In the genomic region with DNA sequence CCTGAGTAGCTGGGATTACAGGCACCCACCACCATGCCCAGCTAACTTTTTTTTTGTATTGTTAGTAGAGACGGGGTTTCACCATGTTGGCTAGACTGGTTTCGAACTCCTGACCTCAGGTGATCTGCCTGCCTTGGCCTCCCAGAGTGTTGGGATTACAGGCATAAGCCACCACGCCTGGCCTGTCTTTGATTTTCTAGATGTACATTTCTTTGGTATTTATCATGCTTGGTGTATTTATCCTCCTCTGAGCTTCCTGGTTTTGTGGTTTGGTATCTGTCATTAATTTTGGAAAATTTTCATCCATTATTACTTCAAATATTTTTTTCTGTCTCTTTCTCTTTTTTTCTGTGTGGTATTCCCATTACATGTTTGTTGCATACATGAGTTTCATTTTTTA, we compare ENCODE assay signal across 7 cellular contexts.
DNase-seq lines count a peak whose midpoint lies in the region; ATAC-seq lines count a peak whose summit lies in the region.
"Not testable (repeated sequence)": the region's sequence is repeated elsewhere in the genome, so short reads cannot be mapped to it uniquely, and the experiment has no call there.

No MANE protein-coding gene starts in this region.

- H3K4me1 ChIP-seq in CD4-positive, CD25-positive, alpha-beta regulatory T cell (ENCODE audit: control insufficient read depth, insufficient read depth, low read length, poor library complexity, severe bottlenecking); esophagus (ENCODE audit: control insufficient read depth in 2 of 2, insufficient read depth in 2 of 2, low read length in 1 of 2): not testable (repeated sequence)

- not testable (repeated sequence) for H3K9me3 Mint-ChIP-seq in CD4-positive, CD25-positive, alpha-beta regulatory T cell
- H3K9me3 Mint-ChIP-seq in activated CD4-positive, alpha-beta T cell treated with anti-CD3 and anti-CD28 coated beads for 36 hours (ENCODE audit: low read depth), result peaks cover 11% of the 10 kb centered on the region
- peaks cover 15% of the 10 kb centered on the region for H3K9me3 Mint-ChIP-seq in activated T-helper 2 cell treated with anti-CD3 and anti-CD28 coated beads, Interferon-gamma antibody, Interleukin-2, Interleukin-4, amounts not matched to agents 10 μg/mL and 5 μg/mL and 100 μg/mL, durations not matched to agents 14 hours and 24 hours and 36 hours

- H3K27ac ChIP-seq in CD4-positive, CD25-positive, alpha-beta regulatory T cell (ENCODE audit: insufficient read depth, low read length, poor library complexity, severe bottlenecking), result peak overlapping the region; percentile 71
- peak overlapping the region; percentile 49 to 54 for H3K27ac ChIP-seq in esophagus (ENCODE audit: low read depth in 2 of 2, low read length in 1 of 2)

- not testable (repeated sequence) for DNase-seq in CD4-positive, CD25-positive, alpha-beta regulatory T cell; activated CD4-positive, alpha-beta T cell treated with anti-CD3 and anti-CD28 coated beads for 36 hours; activated T-helper 2 cell treated with anti-CD3 and anti-CD28 coated beads, Interferon-gamma antibody, Interleukin-2, Interleukin-4, amounts not matched to agents 10 μg/mL and 5 μg/mL and 100 μg/mL, durations not matched to agents 14 hours and 24 hours and 36 hours (ENCODE audit: low spot score)
- DNase-seq in HT-29 (ENCODE audit: low spot score) (peak; percentile 2), RPMI7951 (ENCODE audit: low read depth) (peak; percentile 40), kidney tubule cell (ENCODE audit: low spot score) (peak; percentile 82)

- peaks cover 10 to 37% (median 21%) of the 10 kb centered on the region in 4 donors for H3K4me1 Mint-ChIP-seq in CD4-positive, CD25-positive, alpha-beta regulatory T cell
- peaks cover 44% of the 10 kb centered on the region for H3K4me1 Mint-ChIP-seq in activated CD4-positive, alpha-beta T cell treated with anti-CD3 and anti-CD28 coated beads for 36 hours
- peaks cover 35% of the 10 kb centered on the region for H3K4me1 Mint-ChIP-seq in activated T-helper 2 cell treated with anti-CD3 and anti-CD28 coated beads, Interferon-gamma antibody, Interleukin-2, Interleukin-4, amounts not matched to agents 10 μg/mL and 5 μg/mL and 100 μg/mL, durations not matched to agents 14 hours and 24 hours and 36 hours (ENCODE audit: low read depth)

- not testable (repeated sequence) for H3K36me3 Mint-ChIP-seq in CD4-positive, CD25-positive, alpha-beta regulatory T cell
- H3K36me3 Mint-ChIP-seq in activated CD4-positive, alpha-beta T cell treated with anti-CD3 and anti-CD28 coated beads for 36 hours (ENCODE audit: low read depth), result peaks cover 21% of the 10 kb centered on the region
- H3K36me3 Mint-ChIP-seq in activated T-helper 2 cell treated with anti-CD3 and anti-CD28 coated beads, Interferon-gamma antibody, Interleukin-2, Interleukin-4, amounts not matched to agents 10 μg/mL and 5 μg/mL and 100 μg/mL, durations not matched to agents 14 hours and 24 hours and 36 hours (ENCODE audit: low read depth), result peaks cover 26% of the 10 kb centered on the region

- H3K27me3 Mint-ChIP-seq in CD4-positive, CD25-positive, alpha-beta regulatory T cell; activated CD4-positive, alpha-beta T cell treated with anti-CD3 and anti-CD28 coated beads for 36 hours; activated T-helper 2 cell treated with anti-CD3 and anti-CD28 coated beads, Interferon-gamma antibody, Interleukin-2, Interleukin-4, amounts not matched to agents 10 μg/mL and 5 μg/mL and 100 μg/mL, durations not matched to agents 14 hours and 24 hours and 36 hours (ENCODE audit: low read depth): not testable (repeated sequence)

- H3K4me3 Mint-ChIP-seq in CD4-positive, CD25-positive, alpha-beta regulatory T cell; activated CD4-positive, alpha-beta T cell treated with anti-CD3 and anti-CD28 coated beads for 36 hours; activated T-helper 2 cell treated with anti-CD3 and anti-CD28 coated beads, Interferon-gamma antibody, Interleukin-2, Interleukin-4, amounts not matched to agents 10 μg/mL and 5 μg/mL and 100 μg/mL, durations not matched to agents 14 hours and 24 hours and 36 hours (ENCODE audit: low read depth): not testable (repeated sequence)

- H3K27ac Mint-ChIP-seq in CD4-positive, CD25-positive, alpha-beta regulatory T cell, result peak overlapping the region in 1 of 3 donors; percentile 83
- H3K27ac Mint-ChIP-seq in activated CD4-positive, alpha-beta T cell treated with anti-CD3 and anti-CD28 coated beads for 36 hours, result peak overlapping the region; percentile 98
- peak overlapping the region; percentile 97 for H3K27ac Mint-ChIP-seq in activated T-helper 2 cell treated with anti-CD3 and anti-CD28 coated beads, Interferon-gamma antibody, Interleukin-2, Interleukin-4, amounts not matched to agents 10 μg/mL and 5 μg/mL and 100 μg/mL, durations not matched to agents 14 hours and 24 hours and 36 hours

- not testable (repeated sequence) for H3K9me3 ChIP-seq in CD4-positive, CD25-positive, alpha-beta regulatory T cell (ENCODE audit: control insufficient read depth in 2 of 2, low read length in 2 of 2); esophagus (ENCODE audit: control insufficient read depth in 2 of 2, insufficient read depth in 1 of 2, low read depth in 1 of 2, low read length in 1 of 2)

- CTCF ChIA-PET in activated CD4-positive, alpha-beta T cell treated with anti-CD3 and anti-CD28 coated beads for 36 hours (lab: Charles Lee), result interaction anchor here (1.0 to 2.3 kb wide), 3 partner anchors 10 to 111 kb away, joined by 3 to 6 read pairs (median 3); a partner anchor contains a TSS

- not testable (repeated sequence) for ATAC-seq in CD4-positive, CD25-positive, alpha-beta regulatory T cell (ENCODE audit: low read depth in 2 of 2); activated CD4-positive, alpha-beta T cell treated with anti-CD3 and anti-CD28 coated beads for 36 hours

- POLR2A ChIA-PET in activated CD4-positive, alpha-beta T cell treated with anti-CD3 and anti-CD28 coated beads for 36 hours (lab: Charles Lee), result not testable (repeated sequence)

- WGBS in esophagus, 2 donors, result 46 to 72% methylated on average over 3 of the region's 3 CpGs

- intact Hi-C loops in activated CD4-positive, alpha-beta T cell treated with anti-CD3 and anti-CD28 coated beads for 36 hours (cut with DNase I, micrococcal nuclease), result loop anchor here (1.0 to 5.0 kb wide), 4 partner anchors 15 to 112 kb away; no protein-coding TSS in a partner anchor
- intact Hi-C loops in activated T-helper 2 cell treated with anti-CD3 and anti-CD28 coated beads, Interferon-gamma antibody, Interleukin-2, Interleukin-4, amounts not matched to agents 10 μg/mL and 5 μg/mL and 100 μg/mL, durations not matched to agents 14 hours and 24 hours and 36 hours (cut with micrococcal nuclease), result loop anchor here (1.0 to 10.0 kb wide), 4 partner anchors 15 to 204 kb away; no protein-coding TSS in a partner anchor

- H3K4me3 ChIP-seq in CD4-positive, CD25-positive, alpha-beta regulatory T cell (ENCODE audit: low read depth, low read length); esophagus (ENCODE audit: low read depth in 1 of 2, low read length in 2 of 2): not testable (repeated sequence)

- not testable (repeated sequence) for H3K36me3 ChIP-seq in CD4-positive, CD25-positive, alpha-beta regulatory T cell (ENCODE audit: control insufficient read depth, insufficient read depth, low read length); esophagus (ENCODE audit: control insufficient read depth in 2 of 2, insufficient read depth in 2 of 2, low read length in 1 of 2)

- H3K27me3 ChIP-seq in CD4-positive, CD25-positive, alpha-beta regulatory T cell (ENCODE audit: control insufficient read depth, insufficient read depth, low read length); esophagus (ENCODE audit: control insufficient read depth in 1 of 2, insufficient read depth in 2 of 2, low read length in 2 of 2): not testable (repeated sequence)
